2 cellular contexts compared by ENCODE assay signal in genomic region chr19:658916-659839, GRCh38.
A peak's percentile ranks its signal among the peaks of the same experiment; 100 is the strongest.
TF ChIP-seq lines count a peak whose summit lies in the region.

No MANE protein-coding gene starts in this region.

TF ChIP-seq in HEK293, 187 proteins besides CTCF, POLR2A, EP300 and RAD21:
- TF ChIP-seq, protein P1, sequence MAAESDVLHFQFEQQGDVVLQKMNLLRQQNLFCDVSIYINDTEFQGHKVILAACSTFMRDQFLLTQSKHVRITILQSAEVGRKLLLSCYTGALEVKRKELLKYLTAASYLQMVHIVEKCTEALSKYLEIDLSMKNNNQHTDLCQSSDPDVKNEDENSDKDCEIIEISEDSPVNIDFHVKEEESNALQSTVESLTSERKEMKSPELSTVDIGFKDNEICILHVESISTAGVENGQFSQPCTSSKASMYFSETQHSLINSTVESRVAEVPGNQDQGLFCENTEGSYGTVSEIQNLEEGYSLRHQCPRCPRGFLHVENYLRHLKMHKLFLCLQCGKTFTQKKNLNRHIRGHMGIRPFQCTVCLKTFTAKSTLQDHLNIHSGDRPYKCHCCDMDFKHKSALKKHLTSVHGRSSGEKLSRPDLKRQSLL (tag by site-specific recombination; IDR thresholded peaks at IDR 0.05), result peak; percentile 59; the same call in 1 of the 2 replicates
- TF ChIP-seq BCL11A (tag by site-specific recombination; IDR thresholded peaks at IDR 0.05; ENCODE audit: low read depth), result no peak
- peak; percentile 37; the same call in 1 of the 2 replicates for TF ChIP-seq ZNF600 (tag by site-specific recombination; IDR thresholded peaks at IDR 0.05)
- TF ChIP-seq ZFHX2 (tag by site-specific recombination; conservative IDR thresholded peaks at IDR 0.05), result peak; percentile 91
- no peak for TF ChIP-seq KLF8 (tag by site-specific recombination; IDR thresholded peaks at IDR 0.05)
- TF ChIP-seq EGR2 (tag by site-specific recombination; IDR thresholded peaks at IDR 0.05; ENCODE audit: low read depth), result peak; percentile 81
- TF ChIP-seq ZBTB8A (tag by site-specific recombination; IDR thresholded peaks at IDR 0.05), result 0 out of 2 replicates have a peak, but pooled peaks have one; percentile 17
TF ChIP-seq in HEK293: peak in this region for 5.

TF ChIP-seq in SK-N-SH, 30 proteins besides CTCF, POLR2A, EP300 and RAD21:
- TF ChIP-seq EZH2phosphoT487 (IDR thresholded peaks at IDR 0.05; ENCODE audit: borderline replicate concordance, low read depth) (no peak), TAF1 (IDR thresholded peaks at IDR 0.05; ENCODE audit: borderline replicate concordance, low read depth, low read length) (no peak), YY1 (IDR thresholded peaks at IDR 0.05; ENCODE audit: low read depth) (no peak), ELF1 (IDR thresholded peaks at IDR 0.05) (no peak), REST (IDR thresholded peaks at IDR 0.05; ENCODE audit: low read depth, low read length) (no peak), NRF1 (IDR thresholded peaks at IDR 0.05; ENCODE audit: low read depth, low read length) (no peak), SIN3A (IDR thresholded peaks at IDR 0.05; ENCODE audit: borderline replicate concordance, low read depth, low read length) (no peak), GABPA (IDR thresholded peaks at IDR 0.05; ENCODE audit: low read depth) (no peak), ZBTB33 (IDR thresholded peaks at IDR 0.05; ENCODE audit: borderline replicate concordance, low read depth) (no peak), IRF3 (IDR thresholded peaks at IDR 0.05; ENCODE audit: low read depth, low read length) (no peak), FOXM1 (IDR thresholded peaks at IDR 0.05; ENCODE audit: low read depth) (no peak)
